ENCODE assay signal across 8 cellular contexts in genomic region chr9:6414291-6414690, GRCh38. TPM values are rescaled to one million over a fixed set of nuclear protein-coding genes. Genes with fewer than 3 reads are reported as not detected.
A peak's percentile ranks its signal among the peaks of the same experiment; 100 is the strongest.
DNase-seq lines count a peak whose midpoint lies in the region; ATAC-seq and TF ChIP-seq lines count a peak whose summit lies in the region.

No MANE protein-coding gene starts in this region.

- peaks cover 42% of the 10 kb centered on the region for H4K20me1 ChIP-seq in DOHH2 (ENCODE audit: control insufficient read depth, insufficient read depth, low read depth, low read length)

- DNase-seq in LHCN-M2 (ENCODE audit: low read depth) (peak; percentile 47), astrocyte of the spinal cord (ENCODE audit: low read depth, low spot score) (peak; percentile 79), testis (no peak), SHP77 treated with DMSO at 0.1 percent for 48 hours (lab: John Stamatoyannopoulos, UW) (no peak), HuH-7 (ENCODE audit: low spot score) (no peak)

- H3K4me1 ChIP-seq in DOHH2 (ENCODE audit: control insufficient read depth, low read length) (peaks cover 79% of the 10 kb centered on the region), testis (peaks cover 9% of the 10 kb centered on the region)

- WGBS in testis, 2 donors, result 1% methylated on average over 10 of the region's 10 CpGs

- in situ Hi-C loops in astrocyte of the spinal cord (cut with HindIII; ENCODE audit: low sequenced_read_pairs), result no loop called here

- no peak for TF ChIP-seq CTCF in DOHH2 (IDR thresholded peaks at IDR 0.05; ENCODE audit: low read depth, low read length, poor library complexity, severe bottlenecking)
- TF ChIP-seq CTCF in astrocyte of the spinal cord (IDR thresholded peaks at IDR 0.05; ENCODE audit: low read depth, low read length), result no peak
- no peak for TF ChIP-seq CTCF in testis (IDR thresholded peaks at IDR 0.05)

- H3K27me3 ChIP-seq in DOHH2 (ENCODE audit: control insufficient read depth, low read length) (no peaks in the 10 kb centered on the region), layer of hippocampus (ENCODE audit: control insufficient read depth, insufficient read depth, low read length) (no peaks in the 10 kb centered on the region), testis (no peaks in the 10 kb centered on the region)

- no peak for TF ChIP-seq POLR2A in testis (IDR thresholded peaks at IDR 0.05)

- peaks cover 15% of the 10 kb centered on the region for H3F3A ChIP-seq in DOHH2 (ENCODE audit: control insufficient read depth, insufficient read depth)

- no peaks in the 10 kb centered on the region for H3K9me2 ChIP-seq in DOHH2 (replicated peaks; ENCODE audit: control insufficient read depth, low read length)

- H3K36me3 ChIP-seq in DOHH2 (ENCODE audit: control insufficient read depth, low read length) (peaks cover 53% of the 10 kb centered on the region), testis (ENCODE audit: low read depth, missing control alignments) (no peaks in the 10 kb centered on the region)

- ATAC-seq in HG02610 (IDR thresholded peaks at IDR 0.05; ENCODE audit: unreplicated experiment), result no peak

- intact Hi-C loops in testis (cut with DNase I; ENCODE audit: low total_unique reads), result no loop called here

- H3K4me2 ChIP-seq in DOHH2 (ENCODE audit: low read length), result peak overlapping the region; percentile 91

- H3K27ac ChIP-seq in DOHH2 (ENCODE audit: low read depth, low read length) (peak overlapping the region; percentile 96), layer of hippocampus (ENCODE audit: low read depth, low read length) (peak overlapping the region; percentile 53), testis (peak overlapping the region; percentile 92 to 93)

- H3K9me3 ChIP-seq in DOHH2 (ENCODE audit: control insufficient read depth, insufficient read depth, low read length), result no peaks in the 10 kb centered on the region
- no peaks in the 10 kb centered on the region for H3K9me3 ChIP-seq in testis

- H3K4me3 ChIP-seq in DOHH2 (ENCODE audit: low read length) (peak overlapping the region; percentile 98), astrocyte of the spinal cord (ENCODE audit: low read depth, low read length) (peak overlapping the region; percentile 96), testis (peak overlapping the region; percentile 70 to 92)

- H3K79me2 ChIP-seq in DOHH2 (ENCODE audit: control insufficient read depth, low read length), result peaks cover 63% of the 10 kb centered on the region

RNA-seq across cellular contexts. Expression of gene UHRF2, which starts 1.3 kb away (rescaled TPM):
- 91.8 and 102 TPM in 2 replicates for total RNA-seq in LHCN-M2 (2014; rRNA removed)
- 14.4 TPM for polyA plus RNA-seq in LHCN-M2 (2012)
- 10 to 100 TPM; 56.1 to 59.2 TPM for total RNA-seq in testis
- polyA plus RNA-seq in testis (ENCODE audit: insufficient read depth, low read depth, low replicate concordance), result 36.4 TPM

Comparison
In these comparisons a context has a peak if more than half of its experiments do, and no peak if none do; other contexts are left out.
1. DNase-seq: peak in LHCN-M2 (single experiment) and astrocyte of the spinal cord (single experiment); none in testis (single experiment), SHP77 treated with DMSO at 0.1 percent for 48 hours (single experiment) and HuH-7 (single experiment).
2. Peak in every context shown above with its lines, with median percentiles within 50 percentile points of each other: H3K27ac ChIP-seq and H3K4me3 ChIP-seq.